In the genomic region with DNA sequence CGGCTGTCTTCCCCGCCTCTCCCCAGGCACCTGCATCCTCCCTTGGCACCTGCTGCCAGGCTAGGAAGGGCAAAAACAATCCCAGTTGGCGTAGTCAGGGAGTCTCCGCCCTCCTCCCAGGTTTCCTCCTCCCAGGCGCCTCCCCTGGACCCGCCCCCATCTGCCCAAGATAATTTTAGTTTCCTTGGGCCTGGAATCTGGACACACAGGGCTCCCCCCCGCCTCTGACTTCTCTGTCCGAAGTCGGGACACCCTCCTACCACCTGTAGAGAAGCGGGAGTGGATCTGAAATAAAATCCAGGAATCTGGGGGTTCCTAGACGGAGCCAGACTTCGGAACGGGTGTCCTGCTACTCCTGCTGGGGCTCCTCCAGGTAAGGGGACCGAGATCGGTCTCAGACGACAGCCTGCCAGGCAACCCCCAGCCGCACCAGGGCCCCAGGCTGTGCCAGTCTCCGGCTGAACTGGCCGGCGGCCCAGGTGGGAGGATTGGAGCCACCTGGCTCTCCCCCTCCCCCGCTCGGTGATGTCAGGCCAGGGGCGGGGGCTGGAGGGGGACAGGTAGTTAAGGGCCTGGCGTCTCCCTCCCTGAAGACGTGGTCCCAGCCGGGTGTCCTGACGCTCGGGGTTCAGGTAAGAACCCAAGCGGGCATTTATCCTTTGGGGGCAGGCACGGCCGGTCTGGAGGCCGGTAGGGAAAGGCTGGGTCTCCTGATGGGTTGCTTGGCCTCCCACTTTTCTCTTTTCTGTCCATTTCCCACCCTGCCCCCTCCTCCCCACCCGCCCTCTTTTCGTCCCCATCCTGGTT, we compare ENCODE assay signal across 8 cellular contexts. TPM values are rescaled to one million over a fixed set of nuclear protein-coding genes. Genes with fewer than 3 reads are reported as not detected.
DNase-seq lines count a peak whose midpoint lies in the region; ATAC-seq and TF ChIP-seq lines count a peak whose summit lies in the region.

GRB7 (plus strand) TSS at position 178 of the 807 bp plus-strand sequence. CDS start 4,364 bp downstream, outside the sequence.

- peaks cover 24% of the 10 kb centered on the region for H3K4me1 Mint-ChIP-seq in memory B cell

- peak within 1 kb of the TSS; percentile 24 for H3K4me3 ChIP-seq in choroid plexus epithelial cell (ENCODE audit: low read depth, low read length)

- peak within 1 kb of the TSS; percentile 78 for H3K27ac Mint-ChIP-seq in memory B cell

- ATAC-seq in memory B cell (ENCODE audit: low read depth) (peak; percentile 21), GM18511 (IDR thresholded peaks at IDR 0.05; ENCODE audit: unreplicated experiment) (no peak), GM18861 (IDR thresholded peaks at IDR 0.05; ENCODE audit: unreplicated experiment) (no peak)

- DNase-seq in DMS79 (lab: John Stamatoyannopoulos, UW) (peak; percentile 80), NCI-H2171 (lab: John Stamatoyannopoulos, UW) (peak; percentile 84), choroid plexus epithelial cell (ENCODE audit: low read depth) (no peak), memory B cell (ENCODE audit: low spot score in 2 of 2) (no peak), RKO (ENCODE audit: low spot score) (no peak), dermis blood vessel endothelial cell (no peak)

- peaks cover 25% of the 10 kb centered on the region for H3K27me3 Mint-ChIP-seq in memory B cell

- TF ChIP-seq CTCF in choroid plexus epithelial cell (conservative IDR thresholded peaks at IDR 0.05; ENCODE audit: low read depth, low read length) = no peak

- H3K36me3 Mint-ChIP-seq in memory B cell = peaks cover 2% of the 10 kb centered on the region

- no peaks in the 10 kb centered on the region for H3K9me3 Mint-ChIP-seq in memory B cell

- peak within 1 kb of the TSS; percentile 88 for H3K4me3 Mint-ChIP-seq in memory B cell

RNA-seq across cellular contexts. Expression of gene GRB7, which starts in this region (rescaled TPM):
- 0.28 and 0.34 TPM in 2 replicates for total RNA-seq in dermis blood vessel endothelial cell

Comparison
In these comparisons a context has a peak if more than half of its experiments do, and no peak if none do; other contexts are left out.
1. DNase-seq: peak in DMS79 (single experiment) and NCI-H2171 (single experiment); none in choroid plexus epithelial cell (single experiment), memory B cell (0 of 2), RKO (single experiment) and dermis blood vessel endothelial cell (single experiment).